In genomic region chr5:43007911-43008368, GRCh38 we compare ENCODE assay signal across 1 cellular context.
A peak's percentile ranks its signal among the peaks of the same experiment; 100 is the strongest.
TF ChIP-seq lines count a peak whose summit lies in the region.

No MANE protein-coding gene starts in this region.

TF ChIP-seq in HepG2, 621 proteins besides CTCF, POLR2A, EP300 and RAD21 (continued from another document):
- TF ChIP-seq NFYB (CRISPR knock-in tag; IDR thresholded peaks at IDR 0.05): peak; percentile 43; the same call in 1 of the 2 replicates
- TF ChIP-seq ARNTL (CRISPR knock-in tag; IDR thresholded peaks at IDR 0.05): peak; percentile 29; the same call in 1 of the 2 replicates
- no peak for TF ChIP-seq JUNB (CRISPR knock-in tag; IDR thresholded peaks at IDR 0.05; ENCODE audit: borderline replicate concordance)
- TF ChIP-seq ZNF441 (CRISPR knock-in tag; IDR thresholded peaks at IDR 0.05; ENCODE audit: borderline replicate concordance): no peak
- 0 out of 2 replicates have a peak, but pooled peaks have one; percentile 8 for TF ChIP-seq EHMT2 (IDR thresholded peaks at IDR 0.05; ENCODE audit: borderline replicate concordance, low read depth, low read length)
- TF ChIP-seq ZBTB46 (CRISPR knock-in tag; IDR thresholded peaks at IDR 0.05; ENCODE audit: borderline replicate concordance): no peak
- TF ChIP-seq SP140L (CRISPR knock-in tag; IDR thresholded peaks at IDR 0.05; ENCODE audit: borderline replicate concordance): 0 out of 2 replicates have a peak, but pooled peaks have one; percentile 27
- 0 out of 2 replicates have a peak, but pooled peaks have one; percentile 11 for TF ChIP-seq SAP130 (CRISPR knock-in tag; IDR thresholded peaks at IDR 0.05; ENCODE audit: low read depth)
